ENCODE assay signal across 10 cellular contexts in genomic region chr1:12144236-12144635, GRCh38. TPM values are rescaled to one million over a fixed set of nuclear protein-coding genes. Genes with fewer than 3 reads are reported as not detected.
DNase-seq lines count a peak whose midpoint lies in the region; ATAC-seq and TF ChIP-seq lines count a peak whose summit lies in the region.
"Had no signal": no experiment of that assay in that cellular context is flagged by ENCODE, and none has a peak within 500 bp of the region (broad histone marks: within the 10 kb centered on the region; RNA-seq: fewer than 3 reads in every experiment).

No MANE protein-coding gene starts in this region.

- TF ChIP-seq CTCF in tibial nerve (IDR thresholded peaks at IDR 0.05): no peak

- no peak overlapping the region for H3K23ac ChIP-seq in mesenchymal stem cell (ENCODE audit: low read length in 2 of 2)

- no peak overlapping the region for H3K4me3 Mint-ChIP-seq in activated naive CD4-positive, alpha-beta T cell treated with anti-CD3 and anti-CD28 coated beads for 36 hours

- TF ChIP-seq POLR2A in tibial nerve (IDR thresholded peaks at IDR 0.05): no peak

- no peak overlapping the region for H3K27ac ChIP-seq in mesenchymal stem cell (ENCODE audit: low read length, poor library complexity, severe bottlenecking)
- H3K27ac ChIP-seq in tibial nerve: peak overlapping the region in 3 of 4 donors; percentile 65 to 81 (median 74)

- H2AK5ac ChIP-seq in mesenchymal stem cell (ENCODE audit: low read length, severe bottlenecking): no peak overlapping the region

- H4K8ac ChIP-seq in mesenchymal stem cell (ENCODE audit: low read length): no peak overlapping the region

- no peak overlapping the region for H3K14ac ChIP-seq in mesenchymal stem cell (ENCODE audit: low read length in 2 of 2)

- H2BK120ac ChIP-seq in mesenchymal stem cell (ENCODE audit: low read depth, low read length): no peak overlapping the region

- H3K9ac ChIP-seq in mesenchymal stem cell (ENCODE audit: low read length): peak overlapping the region; percentile 3

- TF ChIP-seq EP300 in tibial nerve (IDR thresholded peaks at IDR 0.05): no peak

- ATAC-seq in GM21360 (IDR thresholded peaks at IDR 0.05; ENCODE audit: unreplicated experiment): no peak

- peak overlapping the region in 1 of 2 experiments; percentile 56 for H3K18ac ChIP-seq in mesenchymal stem cell (ENCODE audit: low read depth in 1 of 2, low read length in 2 of 2)

- peaks cover 2% of the 10 kb centered on the region for H3K9me3 Mint-ChIP-seq in activated naive CD4-positive, alpha-beta T cell treated with anti-CD3 and anti-CD28 coated beads for 36 hours

- peaks cover under 1% of the 10 kb centered on the region for H3K9me3 ChIP-seq in mesenchymal stem cell (ENCODE audit: control insufficient read depth, low read length)
- no peaks in the 10 kb centered on the region for H3K9me3 ChIP-seq in tibial nerve
- H3K9me3 ChIP-seq: MG63 had no signal

- no peak overlapping the region for H3K4me3 ChIP-seq in mesenchymal stem cell (ENCODE audit: insufficient read depth in 1 of 2, low read depth in 1 of 2, low read length in 2 of 2)
- no peak overlapping the region for H3K4me3 ChIP-seq in tibial nerve
- H3K4me3 ChIP-seq: MG63 had no signal

- H2BK12ac ChIP-seq in mesenchymal stem cell (ENCODE audit: low read length in 2 of 2): peak overlapping the region in 1 of 2 experiments; percentile 88

- H2BK15ac ChIP-seq in mesenchymal stem cell (ENCODE audit: low read depth, poor library complexity, severe bottlenecking): no peak overlapping the region

- H4K91ac ChIP-seq in mesenchymal stem cell (ENCODE audit: low read length): no peak overlapping the region

- peak overlapping the region; percentile 76 for H3K27ac Mint-ChIP-seq in activated naive CD4-positive, alpha-beta T cell treated with anti-CD3 and anti-CD28 coated beads for 36 hours

- no peak overlapping the region for H3K4me2 ChIP-seq in mesenchymal stem cell (ENCODE audit: low read length, poor library complexity, severe bottlenecking)

- WGBS in mesenchymal stem cell: 86% methylated on average over 8 of the region's 8 CpGs
- 77 to 82% methylated on average over 8 of the region's 8 CpGs for WGBS in tibial nerve, 2 donors

- no peaks in the 10 kb centered on the region for H3K27me3 Mint-ChIP-seq in activated naive CD4-positive, alpha-beta T cell treated with anti-CD3 and anti-CD28 coated beads for 36 hours (ENCODE audit: low read depth)

- H3K27me3 ChIP-seq in mesenchymal stem cell (ENCODE audit: control insufficient read depth in 1 of 2, insufficient read depth in 1 of 2, low read length in 2 of 2) (no peaks in the 10 kb centered on the region), tibial nerve (no peaks in the 10 kb centered on the region)
- H3K27me3 ChIP-seq: MG63 had no signal

- peaks cover 11% of the 10 kb centered on the region for H3K4me1 ChIP-seq in mesenchymal stem cell (ENCODE audit: control insufficient read depth, insufficient read depth, low read depth, low read length)
- H3K4me1 ChIP-seq in tibial nerve: peaks cover 0 to 67% (median 35%) of the 10 kb centered on the region in 4 donors

- intact Hi-C loops in activated naive CD4-positive, alpha-beta T cell treated with anti-CD3 and anti-CD28 coated beads for 36 hours (cut with micrococcal nuclease): no loop called here

- CTCF ChIA-PET in activated naive CD4-positive, alpha-beta T cell treated with anti-CD3 and anti-CD28 coated beads for 36 hours (lab: Charles Lee): interaction anchor here (0.6 to 2.1 kb wide), 2 partner anchors 19 to 39 kb away, joined by 3 to 7 read pairs; no protein-coding TSS in a partner anchor

- no peak for DNase-seq in activated naive CD4-positive, alpha-beta T cell treated with anti-CD3 and anti-CD28 coated beads for 36 hours
- DNase-seq in activated naive CD4-positive, alpha-beta T cell (lab: John Stamatoyannopoulos, UW): no peak
- DNase-seq in amniotic epithelial cell (ENCODE audit: low read depth) (peak; percentile 31), mesenchymal stem cell (no peak), tibial nerve (ENCODE audit: low spot score in 2 of 2) (no peak), SHP77 treated with DMSO at 0.1 percent for 48 hours (lab: John Stamatoyannopoulos, UW) (no peak), inferior parietal cortex (ENCODE audit: extremely low spot score) (no peak)
- DNase-seq: activated CD4-positive, alpha-beta T cell treated with anti-CD3 and anti-CD28 coated beads, Interleukin-2, amount 50 U/mL, for 1 hour had no signal

- H3K4me1 Mint-ChIP-seq in activated naive CD4-positive, alpha-beta T cell treated with anti-CD3 and anti-CD28 coated beads for 36 hours (ENCODE audit: low read depth): peaks cover 56% of the 10 kb centered on the region

- no peak overlapping the region for H2AFZ ChIP-seq in mesenchymal stem cell (ENCODE audit: low read depth, low read length)

- peaks cover 9% of the 10 kb centered on the region for H3K36me3 Mint-ChIP-seq in activated naive CD4-positive, alpha-beta T cell treated with anti-CD3 and anti-CD28 coated beads for 36 hours (ENCODE audit: low read depth)

- no peaks in the 10 kb centered on the region for H3K79me1 ChIP-seq in mesenchymal stem cell (replicated peaks; ENCODE audit: low read length, poor library complexity, severe bottlenecking)

- peak overlapping the region in 1 of 2 experiments; percentile 52 for H3K4ac ChIP-seq in mesenchymal stem cell (ENCODE audit: low read depth in 1 of 2, low read length in 2 of 2)

- no peak overlapping the region for H2BK5ac ChIP-seq in mesenchymal stem cell (ENCODE audit: low read depth, low read length, poor library complexity, severe bottlenecking)

- H3K36me3 ChIP-seq in mesenchymal stem cell (ENCODE audit: control insufficient read depth in 1 of 2, insufficient read depth in 2 of 2, low read depth in 1 of 2, low read length in 2 of 2) (no peaks in the 10 kb centered on the region), tibial nerve (no peaks in the 10 kb centered on the region)
- H3K36me3 ChIP-seq: MG63 had no signal

RNA-seq across cellular contexts. Expression of gene TNFRSF1B, which starts 22.6 kb away (rescaled TPM):
- 10 to 100 TPM; 69.4 to 75.7 TPM for total RNA-seq in activated naive CD4-positive, alpha-beta T cell treated with anti-CD3 and anti-CD28 coated beads for 36 hours
- 35.0 TPM for polyA plus RNA-seq in mesenchymal stem cell (2013, experiment 1 of 2)
- 35.2 TPM for polyA plus RNA-seq in mesenchymal stem cell (2013, experiment 2 of 2)
- 10 to 100 TPM; 27.4 to 62.1 (median 43.5) TPM for total RNA-seq in tibial nerve
